Comparison of ENCODE assay signal across 16 cellular contexts in genomic region chr3:30683769-30684168, GRCh38.
DNase-seq lines count a peak whose midpoint lies in the region; ATAC-seq and TF ChIP-seq lines count a peak whose summit lies in the region.
"Had no signal": no experiment of that assay in that cellular context is flagged by ENCODE, and none has a peak within 500 bp of the region (broad histone marks: within the 10 kb centered on the region; RNA-seq: fewer than 3 reads in every experiment).

No MANE protein-coding gene starts in this region.

- no peak for DNase-seq in activated naive CD4-positive, alpha-beta T cell treated with anti-CD3 and anti-CD28 coated beads for 36 hours
- no peak for DNase-seq in activated naive CD4-positive, alpha-beta T cell treated with Interleukin-2 at 50 U/mL for 16 hours
- DNase-seq in activated CD8-positive, alpha-beta T cell treated with anti-CD3 and anti-CD28 coated beads for 36 hours, result no peak
- DNase-seq in tibial artery, result no peak
- DNase-seq in T1000 (lab: John Stamatoyannopoulos, UW), result no peak
- no peak for DNase-seq in pons (ENCODE audit: low spot score)
- DNase-seq in retina, result no peak
- DNase-seq: activated CD4-positive, alpha-beta T cell treated with anti-CD3 and anti-CD28 coated beads, Interleukin-2, amount 50 U/mL, for 1 hour; DMS79; NCI-H1092 treated with DMSO at 0.1 percent for 48 hours; ovary; stimulated activated CD4-positive, alpha-beta T cell treated with anti-CD3 and anti-CD28 coated beads, Interleukin-12 subunit alpha, Interleukin-12 subunit beta, amount 100 ng/mL, for 4 hours; trophoblast cell had no signal

- no peaks in the 10 kb centered on the region for H3K27me3 ChIP-seq in layer of hippocampus (ENCODE audit: control insufficient read depth, insufficient read depth, low read length)
- no peaks in the 10 kb centered on the region for H3K27me3 ChIP-seq in tibial artery
- H3K27me3 ChIP-seq: ovary had no signal

- H3K4me3 ChIP-seq in tibial artery, result no peak overlapping the region
- H3K4me3 ChIP-seq: coronary artery, lung, ovary had no signal

- peaks cover 100% of the 10 kb centered on the region for H3K4me1 Mint-ChIP-seq in activated naive CD4-positive, alpha-beta T cell treated with anti-CD3 and anti-CD28 coated beads for 36 hours (ENCODE audit: low read depth)
- peaks cover 90% of the 10 kb centered on the region for H3K4me1 Mint-ChIP-seq in activated CD8-positive, alpha-beta T cell treated with anti-CD3 and anti-CD28 coated beads for 36 hours (ENCODE audit: low read depth)

- H3K4me1 ChIP-seq in tibial artery, result peaks cover 0 to 97% (median 67%) of the 10 kb centered on the region in 4 donors

- H3K27ac Mint-ChIP-seq in activated naive CD4-positive, alpha-beta T cell treated with anti-CD3 and anti-CD28 coated beads for 36 hours, result peak overlapping the region; percentile 93
- H3K27ac Mint-ChIP-seq in activated CD8-positive, alpha-beta T cell treated with anti-CD3 and anti-CD28 coated beads for 36 hours, result peak overlapping the region; percentile 84

- H3K27me3 Mint-ChIP-seq in activated naive CD4-positive, alpha-beta T cell treated with anti-CD3 and anti-CD28 coated beads for 36 hours (ENCODE audit: low read depth), result no peaks in the 10 kb centered on the region
- H3K27me3 Mint-ChIP-seq in activated CD8-positive, alpha-beta T cell treated with anti-CD3 and anti-CD28 coated beads for 36 hours, result no peaks in the 10 kb centered on the region

- POLR2A ChIA-PET in activated CD8-positive, alpha-beta T cell treated with anti-CD3 and anti-CD28 coated beads for 36 hours (lab: Charles Lee), result interaction anchor here (1.3 kb wide), 2 partner anchors 26 to 71 kb away, joined by 3 read pairs; no protein-coding TSS in a partner anchor

- no peaks in the 10 kb centered on the region for H3K9me3 Mint-ChIP-seq in activated naive CD4-positive, alpha-beta T cell treated with anti-CD3 and anti-CD28 coated beads for 36 hours
- no peaks in the 10 kb centered on the region for H3K9me3 Mint-ChIP-seq in activated CD8-positive, alpha-beta T cell treated with anti-CD3 and anti-CD28 coated beads for 36 hours

- H3K36me3 ChIP-seq in tibial artery, result peaks cover 14 to 25% (median 25%) of the 10 kb centered on the region in 3 donors
- H3K36me3 ChIP-seq: ovary had no signal

- CTCF ChIA-PET in activated naive CD4-positive, alpha-beta T cell treated with anti-CD3 and anti-CD28 coated beads for 36 hours (lab: Charles Lee), result interaction anchor here (1.1 to 1.4 kb wide), 2 partner anchors 28 to 182 kb away, joined by 3 read pairs; no protein-coding TSS in a partner anchor
- CTCF ChIA-PET in activated CD8-positive, alpha-beta T cell treated with anti-CD3 and anti-CD28 coated beads for 36 hours (lab: Charles Lee), result interaction anchor here (5.9 kb wide), 1 partner anchor 11 kb away, joined by 40 read pairs; no protein-coding TSS in a partner anchor

- no peak for ATAC-seq in activated CD8-positive, alpha-beta T cell treated with anti-CD3 and anti-CD28 coated beads for 36 hours

- intact Hi-C loops in activated naive CD4-positive, alpha-beta T cell treated with anti-CD3 and anti-CD28 coated beads for 36 hours (cut with micrococcal nuclease), result loop anchor here (2.0 to 10.0 kb wide), 3 partner anchors 17 to 851 kb away; partner anchors contain the start of gene STT3B
- intact Hi-C loops in activated CD8-positive, alpha-beta T cell treated with anti-CD3 and anti-CD28 coated beads for 36 hours (cut with micrococcal nuclease), result no loop called here
- intact Hi-C loops in tibial artery (cut with DNase I; ENCODE audit: low total_unique reads), result no loop called here

- peaks cover 78% of the 10 kb centered on the region for H3K36me3 Mint-ChIP-seq in activated naive CD4-positive, alpha-beta T cell treated with anti-CD3 and anti-CD28 coated beads for 36 hours (ENCODE audit: low read depth)
- H3K36me3 Mint-ChIP-seq in activated CD8-positive, alpha-beta T cell treated with anti-CD3 and anti-CD28 coated beads for 36 hours (ENCODE audit: low read depth), result peaks cover 90% of the 10 kb centered on the region

- H3K27ac ChIP-seq in layer of hippocampus (ENCODE audit: low read depth, low read length), result peak overlapping the region; percentile 5
- peak overlapping the region; percentile 45 to 64 for H3K27ac ChIP-seq in tibial artery
- H3K27ac ChIP-seq: ovary had no signal

- H3K9me3 ChIP-seq in tibial artery, result no peaks in the 10 kb centered on the region
- H3K9me3 ChIP-seq: ovary had no signal

- TF ChIP-seq CTCF in activated CD8-positive, alpha-beta T cell treated with anti-CD3 and anti-CD28 coated beads for 36 hours (IDR thresholded peaks at IDR 0.05), result no peak
- TF ChIP-seq CTCF in tibial artery (IDR thresholded peaks at IDR 0.05), result no peak

- no peak overlapping the region for H3K4me3 Mint-ChIP-seq in activated naive CD4-positive, alpha-beta T cell treated with anti-CD3 and anti-CD28 coated beads for 36 hours
- H3K4me3 Mint-ChIP-seq in activated CD8-positive, alpha-beta T cell treated with anti-CD3 and anti-CD28 coated beads for 36 hours, result no peak overlapping the region
